Comparison of ENCODE assay signal across 15 cellular contexts in genomic region chr10:30056281-30056680, GRCh38. TPM values are rescaled to one million over a fixed set of nuclear protein-coding genes. Genes with fewer than 3 reads are reported as not detected.
DNase-seq lines count a peak whose midpoint lies in the region; ATAC-seq and TF ChIP-seq lines count a peak whose summit lies in the region.
"Had no signal": no experiment of that assay in that cellular context is flagged by ENCODE, and none has a peak within 500 bp of the region (broad histone marks: within the 10 kb centered on the region; RNA-seq: fewer than 3 reads in every experiment).

No MANE protein-coding gene starts in this region.

- RAD21 ChIA-PET in HCT116 (lab: Charles Lee; ENCODE audit: low non-redundant PET in 1 of 2, low total read pairs in 2 of 2, uncharacterized antibody in 2 of 2, unreplicated experiment in 2 of 2), result no interaction called here

- DNase-seq in HCT116 (ENCODE audit: low read depth, low spot score), result no peak
- DNase-seq in amniotic epithelial cell (ENCODE audit: low read depth), result peak; percentile 42
- no peak for DNase-seq in left lung
- DNase-seq in suprapubic skin (ENCODE audit: low spot score in 2 of 2), result no peak
- DNase-seq in activated CD8-positive, alpha-beta memory T cell treated with anti-CD3 and anti-CD28 coated beads, Interleukin-2, amount 50 U/mL, for 4 hours, result no peak
- no peak for DNase-seq in activated naive CD8-positive, alpha-beta T cell treated with anti-CD3 and anti-CD28 coated beads, Interleukin-2, amount 50 U/mL, for 24 hours
- DNase-seq: activated B cell treated with CpG ODN at 0.5 μM for 24 hours; activated T-cell treated with anti-CD3 and anti-CD28 coated beads for 4 hours; amygdala; effector CD8-positive, alpha-beta T cell; hippocampal formation; NCI-H2029 treated with DMSO at 0.1 percent for 48 hours; stimulated activated naive CD8-positive, alpha-beta T cell treated with anti-CD3 and anti-CD28 coated beads, Interleukin-15, amount 100 ng/mL, for 72 hours had no signal

- no peak for TF ChIP-seq RAD21 in HCT116 (IDR thresholded peaks at IDR 0.05; ENCODE audit: low read depth)

- peaks cover 7% of the 10 kb centered on the region for H3K4me1 Mint-ChIP-seq in activated naive CD8-positive, alpha-beta T cell treated with anti-CD3 and anti-CD28 coated beads, Interleukin-2, amount 50 U/mL, for 24 hours

- H3K27me3 Mint-ChIP-seq in activated naive CD8-positive, alpha-beta T cell treated with anti-CD3 and anti-CD28 coated beads, Interleukin-2, amount 50 U/mL, for 24 hours, result peaks cover 46% of the 10 kb centered on the region

- intact Hi-C loops in HCT116 (cut with micrococcal nuclease) (no loop called here), left lung (cut with DNase I) (no loop called here)

- no peak for ATAC-seq in HCT116
- ATAC-seq in left lung, result no peak
- no peak for ATAC-seq in GM21360 (IDR thresholded peaks at IDR 0.05; ENCODE audit: unreplicated experiment)
- no peak for ATAC-seq in GM19328 (IDR thresholded peaks at IDR 0.05; ENCODE audit: unreplicated experiment)
- ATAC-seq in activated naive CD8-positive, alpha-beta T cell treated with anti-CD3 and anti-CD28 coated beads, Interleukin-2, amount 50 U/mL, for 24 hours, result no peak
- ATAC-seq: stimulated activated naive CD8-positive, alpha-beta T cell treated with anti-CD3 and anti-CD28 coated beads, Interleukin-15, amount 100 ng/mL, for 72 hours had no signal

- H3K9me2 ChIP-seq in HCT116 (ENCODE audit: insufficient read depth), result no peaks in the 10 kb centered on the region

- POLR2A ChIA-PET in HCT116 (lab: Charles Lee), result no interaction called here

- H3K4me3 ChIP-seq in HCT116 (replicated peaks in 1 of 2; ENCODE audit: low read depth in 1 of 2, low read length in 2 of 2) (peak overlapping the region in 1 of 2 experiments; percentile 8; a peak in 1 of 4 replicates), left lung (peak overlapping the region in 1 of 2 donors; percentile 1), suprapubic skin (no peak overlapping the region)

- H3K36me3 ChIP-seq in HCT116 (ENCODE audit: control insufficient read depth in 1 of 2, insufficient read depth in 2 of 2, low read length in 2 of 2), result no peaks in the 10 kb centered on the region
- H3K36me3 ChIP-seq in left lung, result no peaks in the 10 kb centered on the region
- no peaks in the 10 kb centered on the region for H3K36me3 ChIP-seq in suprapubic skin

- H3K9ac ChIP-seq in HCT116 (ENCODE audit: low read length), result no peak overlapping the region

- no peak overlapping the region for H3K27ac Mint-ChIP-seq in activated naive CD8-positive, alpha-beta T cell treated with anti-CD3 and anti-CD28 coated beads, Interleukin-2, amount 50 U/mL, for 24 hours
- H3K27ac Mint-ChIP-seq: activated B cell treated with CpG ODN at 0.5 μM for 24 hours; stimulated activated naive CD8-positive, alpha-beta T cell treated with anti-CD3 and anti-CD28 coated beads, Interleukin-15, amount 100 ng/mL, for 72 hours had no signal

- TF ChIP-seq EP300 in suprapubic skin (IDR thresholded peaks at IDR 0.05), result no peak

- no peaks in the 10 kb centered on the region for H3K9me3 Mint-ChIP-seq in activated naive CD8-positive, alpha-beta T cell treated with anti-CD3 and anti-CD28 coated beads, Interleukin-2, amount 50 U/mL, for 24 hours
- H3K9me3 Mint-ChIP-seq: activated B cell treated with CpG ODN at 0.5 μM for 24 hours; stimulated activated naive CD8-positive, alpha-beta T cell treated with anti-CD3 and anti-CD28 coated beads, Interleukin-15, amount 100 ng/mL, for 72 hours had no signal

- CTCF ChIA-PET in HCT116 (lab: Charles Lee), result no interaction called here

- H3K36me3 Mint-ChIP-seq in activated naive CD8-positive, alpha-beta T cell treated with anti-CD3 and anti-CD28 coated beads, Interleukin-2, amount 50 U/mL, for 24 hours (ENCODE audit: low read depth), result no peaks in the 10 kb centered on the region

- peak overlapping the region; percentile 75; the same call in 1 of the 2 replicates for H3K27ac ChIP-seq in HCT116 (ENCODE audit: low read depth, low read length)
- H3K27ac ChIP-seq in left lung, result peak overlapping the region; percentile 85
- H3K27ac ChIP-seq in suprapubic skin, result peak overlapping the region; percentile 68

- H4K20me1 ChIP-seq in HCT116 (ENCODE audit: insufficient read depth), result no peaks in the 10 kb centered on the region

- no peaks in the 10 kb centered on the region for H3K9me3 ChIP-seq in HCT116 (ENCODE audit: control insufficient read depth in 1 of 2, insufficient read depth in 1 of 2, low read depth in 1 of 2, low read length in 2 of 2)
- H3K9me3 ChIP-seq in left lung, result no peaks in the 10 kb centered on the region
- H3K9me3 ChIP-seq in suprapubic skin, result no peaks in the 10 kb centered on the region

- no peak overlapping the region for H2AFZ ChIP-seq in HCT116 (ENCODE audit: low read depth, low read length, poor library complexity, severe bottlenecking)

- H3K4me2 ChIP-seq in HCT116 (ENCODE audit: low read length), result peak overlapping the region; percentile 81

- peaks cover 39 to 58% of the 10 kb centered on the region in 2 experiments for H3K4me1 ChIP-seq in HCT116 (ENCODE audit: control insufficient read depth in 1 of 2, insufficient read depth in 2 of 2, low read length in 2 of 2)
- H3K4me1 ChIP-seq in left lung, result peaks cover 16 to 42% of the 10 kb centered on the region in 2 donors
- H3K4me1 ChIP-seq in suprapubic skin, result peaks cover 31% of the 10 kb centered on the region

- no peak overlapping the region for H3K4me3 Mint-ChIP-seq in activated naive CD8-positive, alpha-beta T cell treated with anti-CD3 and anti-CD28 coated beads, Interleukin-2, amount 50 U/mL, for 24 hours
- H3K4me3 Mint-ChIP-seq: activated B cell treated with CpG ODN at 0.5 μM for 24 hours; stimulated activated naive CD8-positive, alpha-beta T cell treated with anti-CD3 and anti-CD28 coated beads, Interleukin-15, amount 100 ng/mL, for 72 hours had no signal

- TF ChIP-seq POLR2A in HCT116 (IDR thresholded peaks at IDR 0.05; ENCODE audit: borderline replicate concordance, extremely low read depth, insufficient read depth, insufficient read length), result no peak
- no peak for TF ChIP-seq POLR2A in suprapubic skin (IDR thresholded peaks at IDR 0.05)

- peaks cover 18% of the 10 kb centered on the region for H3K79me2 ChIP-seq in HCT116 (ENCODE audit: insufficient read depth, low read length)

- TF ChIP-seq CTCF in HCT116 (IDR thresholded peaks at IDR 0.05 in 2 of 3, conservative IDR thresholded peaks at IDR 0.05 in 1 of 3; ENCODE audit: borderline replicate concordance in 1 of 3, insufficient read depth in 1 of 3, low read depth in 2 of 3, low read length in 2 of 3) (no peak), left lung (IDR thresholded peaks at IDR 0.05) (no peak), suprapubic skin (IDR thresholded peaks at IDR 0.05) (no peak)

- H3K27me3 ChIP-seq in HCT116 (ENCODE audit: insufficient read depth, low read length) (no peaks in the 10 kb centered on the region), left lung (peaks cover 0 to 35% of the 10 kb centered on the region in 2 donors), suprapubic skin (peaks cover 7% of the 10 kb centered on the region)

- no TSS peak for BruUV-seq in HCT116 (replicated peaks; lab: Mats Ljungman, UMichigan)

- 77% methylated on average over 1 of the region's 1 CpG for WGBS in suprapubic skin

TF ChIP-seq in HCT116, 20 proteins besides CTCF, POLR2A, EP300 and RAD21:
- no peak for TF ChIP-seq ATF3 (IDR thresholded peaks at IDR 0.05)
- TF ChIP-seq ZNF274 (IDR thresholded peaks at IDR 0.05; ENCODE audit: low read depth, low read length), result no peak
TF ChIP-seq in HCT116: peak in this region for 0.

RNA-seq across cellular contexts. Expression of gene JCAD, which starts 3.1 kb away (rescaled TPM):
- total RNA-seq in HCT116 (2021; ENCODE audit: unreplicated experiment) (17.5 TPM), left lung (10 to 100 TPM; 28.7 to 43.1 TPM), suprapubic skin (10 to 100 TPM in 1 of 4 donors, 1 to 10 TPM in 3; 2.6 to 10.1 (median 6.8) TPM)
- 7.3 and 7.9 TPM in 2 replicates for polyA plus RNA-seq in HCT116 (2012)
- total RNA-seq: activated B cell treated with CpG ODN at 0.5 μM for 24 hours had no signal
